Comparison of ENCODE assay signal across 8 cellular contexts in genomic region chrX:74343970-74344622, GRCh38. TPM values are rescaled to one million over a fixed set of nuclear protein-coding genes. Genes with fewer than 3 reads are reported as not detected.
DNase-seq lines count a peak whose midpoint lies in the region; ATAC-seq and TF ChIP-seq lines count a peak whose summit lies in the region.

No MANE protein-coding gene starts in this region.

- H3K9me3 ChIP-seq in neural cell (ENCODE audit: low read length), result no peaks in the 10 kb centered on the region

- no peaks in the 10 kb centered on the region for H3K36me3 ChIP-seq in neural cell (ENCODE audit: insufficient read depth, low read length)

- DNase-seq in DMS153 (lab: John Stamatoyannopoulos, UW), result peak; percentile 85
- peak; percentile 30 to 76 for DNase-seq in HL-60 (ENCODE audit: low read depth in 1 of 2, low spot score in 1 of 2)
- peak; percentile 68 for DNase-seq in NCI-H748 treated with DMSO at 0.1 percent for 48 hours (lab: John Stamatoyannopoulos, UW)
- peak; percentile 14 for DNase-seq in activated CD8-positive, alpha-beta memory T cell treated with anti-CD3 and anti-CD28 coated beads, Interleukin-2, amount 50 U/mL, for 1 hour (ENCODE audit: extremely low read depth)
- DNase-seq in fibroblast of mammary gland (ENCODE audit: low read depth), result peak; percentile 98
- no peak for DNase-seq in activated effector memory CD4-positive, alpha-beta T cell treated with anti-CD3 and anti-CD28 coated beads, Interleukin-2, amount 50 U/mL, for 16 hours

- no peaks in the 10 kb centered on the region for H3F3A ChIP-seq in neural cell (ENCODE audit: insufficient read depth, low read length, poor library complexity, severe bottlenecking)

- no peak overlapping the region for H3K27ac ChIP-seq in HL-60 (replicated peaks)
- H3K27ac ChIP-seq in neural cell (ENCODE audit: low read length), result no peak overlapping the region

- no peak overlapping the region for H2AFZ ChIP-seq in neural cell (ENCODE audit: low read depth, low read length)

- no peak for TF ChIP-seq EP300 in neural cell (conservative IDR thresholded peaks at IDR 0.05; ENCODE audit: poor library complexity, severe bottlenecking)

- H3K4me2 ChIP-seq in neural cell (ENCODE audit: low read length), result no peak overlapping the region

- H3K79me2 ChIP-seq in neural cell (replicated peaks; ENCODE audit: insufficient read depth, low read length), result no peaks in the 10 kb centered on the region

- TF ChIP-seq CTCF in HL-60 (IDR thresholded peaks at IDR 0.05; ENCODE audit: insufficient read depth, low read length) (peak; percentile 32), fibroblast of mammary gland (conservative IDR thresholded peaks at IDR 0.05; ENCODE audit: control insufficient read depth, insufficient read depth, low read depth, low read length) (peak; percentile 63), neural cell (IDR thresholded peaks at IDR 0.05; ENCODE audit: poor library complexity, severe bottlenecking) (peak; percentile 72)

- peak; percentile 84 for ATAC-seq in GM19452 (IDR thresholded peaks at IDR 0.05; ENCODE audit: unreplicated experiment)

- H4K20me1 ChIP-seq in neural cell (ENCODE audit: insufficient read depth), result no peaks in the 10 kb centered on the region

- no peaks in the 10 kb centered on the region for H3K9me2 ChIP-seq in neural cell (ENCODE audit: insufficient read depth, low read length)

- no peak overlapping the region for H3K4me3 ChIP-seq in HL-60 (replicated peaks; ENCODE audit: insufficient read depth, low read length)
- H3K4me3 ChIP-seq in fibroblast of mammary gland (ENCODE audit: control insufficient read depth, low read depth, low read length), result no peak overlapping the region
- H3K4me3 ChIP-seq in neural cell (ENCODE audit: low read length), result no peak overlapping the region

- TF ChIP-seq RAD21 in neural cell (conservative IDR thresholded peaks at IDR 0.05), result peak; percentile 79

- H3K27me3 ChIP-seq in HL-60 (ENCODE audit: insufficient read depth, poor library complexity, severe bottlenecking) (no peaks in the 10 kb centered on the region), neural cell (ENCODE audit: insufficient read depth, low read depth, low read length) (no peaks in the 10 kb centered on the region)

- H3K9ac ChIP-seq in neural cell (ENCODE audit: low read length), result no peak overlapping the region

TF ChIP-seq in neural cell, 6 proteins besides CTCF, POLR2A, EP300 and RAD21:
- TF ChIP-seq EZH2 (IDR thresholded peaks at IDR 0.05; ENCODE audit: borderline replicate concordance, insufficient read depth, low read length, poor library complexity, severe bottlenecking) (no peak), SMC3 (conservative IDR thresholded peaks at IDR 0.05; ENCODE audit: poor library complexity) (peak; percentile 82)

RNA-seq across cellular contexts. Expression of gene ZCCHC13, which starts 40.1 kb away (rescaled TPM):
- polyA plus RNA-seq in neural cell, result not detected in 2 replicates
- polyA minus RNA-seq in neural cell, result not detected in 2 replicates
